36 cellular contexts compared by ENCODE assay signal in the genomic region with DNA sequence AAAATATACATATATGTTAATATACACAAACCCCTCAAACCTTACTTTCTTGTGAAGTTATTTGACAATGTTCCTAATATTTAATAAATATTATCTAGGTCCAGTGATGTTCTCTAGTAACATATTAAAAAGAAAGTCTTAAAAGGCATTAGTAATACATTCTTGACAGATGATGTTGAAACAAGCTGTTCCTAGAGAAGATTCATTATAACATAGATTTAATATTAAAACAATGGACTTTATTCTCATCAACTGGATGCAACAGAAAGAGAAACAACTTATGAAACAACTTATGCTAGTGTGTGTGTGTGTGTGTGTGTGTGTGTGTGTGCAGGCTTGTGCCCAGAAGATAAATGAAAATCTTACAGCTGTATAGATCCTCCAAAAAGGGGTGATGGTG.
"Had no signal": no experiment of that assay in that cellular context is flagged by ENCODE, and none has a peak within 500 bp of the region (broad histone marks: within the 10 kb centered on the region; RNA-seq: fewer than 3 reads in every experiment).

No MANE protein-coding gene starts in this region.

- DNase-seq: activated CD4-positive, alpha-beta memory T cell treated with anti-CD3 and anti-CD28 coated beads, Interleukin-2, amount 10 ng/mL, durations not matched to agents 7 days and 5 days; activated CD4-positive, alpha-beta T cell treated with anti-CD3 and anti-CD28 coated beads for 1 hour; activated CD4-positive, alpha-beta T cell treated with anti-CD3 and anti-CD28 coated beads for 48 hours; activated CD4-positive, CD25-positive, alpha-beta regulatory T cell; activated CD8-positive, alpha-beta memory T cell treated with anti-CD3 and anti-CD28 coated beads for 24 hours; activated CD8-positive, alpha-beta memory T cell treated with anti-CD3 and anti-CD28 coated beads, Interleukin-2, amount 10 ng/mL, durations not matched to agents 7 days and 5 days; activated CD8-positive, alpha-beta memory T cell treated with anti-CD3 and anti-CD28 coated beads, Interleukin-2, amount 50 U/mL, for 48 hours; activated effector memory CD4-positive, alpha-beta T cell treated with Interleukin-2 at 50 U/mL for 16 hours; activated naive CD4-positive, alpha-beta T cell treated with anti-CD3 and anti-CD28 coated beads, Interleukin-2, amount 10 ng/mL, durations not matched to agents 7 days and 5 days; activated naive CD8-positive, alpha-beta T cell treated with anti-CD3 and anti-CD28 coated beads, Interleukin-2, amount 50 U/mL, for 24 hours; activated T-cell treated with anti-CD3 and anti-CD28 coated beads, Interleukin-2, amount 50 U/mL, for 48 hours; amniotic stem cell; Kasumi-1; KG1; MG63; NCI-H1048; NCI-H1105 treated with DMSO at 0.1 percent for 48 hours; NCI-H1436; NCI-H1694; NCI-H2029; NCI-H345; NCI-H510A; NCI-H526; NCI-H748 treated with DMSO at 0.1 percent for 48 hours; NK-92 treated with Interleukin-12 subunit alpha and Interleukin-12 subunit beta, amount 100 ng/mL, for 24 hours; PC-3; Peyer's patch; SIG-M5; SW 1271; T-helper 1 cell; T-helper 2 cell; T-helper 9 cell; WERI-Rb-1 had no signal

- H3K4me1 ChIP-seq: ascending aorta, Peyer's patch had no signal

- ATAC-seq: activated CD8-positive, alpha-beta memory T cell treated with anti-CD3 and anti-CD28 coated beads, Interleukin-2, amount 10 ng/mL, durations not matched to agents 7 days and 5 days; activated naive CD8-positive, alpha-beta T cell treated with anti-CD3 and anti-CD28 coated beads, Interleukin-2, amount 50 U/mL, for 24 hours; PC-3; Right ventricle myocardium inferior had no signal

- H3K27me3 ChIP-seq: ascending aorta, Peyer's patch had no signal

- H3K4me3 ChIP-seq: ascending aorta, MG63, Peyer's patch had no signal

- H3K9me3 ChIP-seq: ascending aorta, MG63, Peyer's patch had no signal

- H3K27ac ChIP-seq: ascending aorta, Peyer's patch, RWPE1, WERI-Rb-1 had no signal

- H3K36me3 ChIP-seq: ascending aorta, MG63, Peyer's patch, WERI-Rb-1 had no signal
